In the genomic region with DNA sequence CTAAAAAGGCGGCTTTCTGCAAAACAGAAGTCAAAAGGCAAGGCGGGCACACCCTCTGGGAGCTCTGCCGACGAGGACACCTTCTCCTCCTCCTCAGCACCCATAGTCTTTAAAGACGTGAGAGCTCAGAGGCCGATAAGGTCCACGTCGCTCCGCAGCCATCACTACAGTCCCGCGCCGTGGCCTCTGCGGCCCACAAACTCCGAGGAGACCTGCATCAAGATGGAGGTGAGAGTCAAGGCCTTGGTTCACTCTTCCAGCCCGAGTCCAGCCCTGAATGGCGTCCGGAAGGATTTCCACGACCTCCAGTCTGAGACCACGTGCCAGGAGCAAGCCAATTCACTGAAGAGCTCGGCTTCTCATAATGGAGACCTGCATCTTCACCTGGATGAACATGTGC, we compare ENCODE assay signal across 28 cellular contexts.
"Had no signal": no experiment of that assay in that cellular context is flagged by ENCODE, and none has a peak within 500 bp of the region (broad histone marks: within the 10 kb centered on the region; RNA-seq: fewer than 3 reads in every experiment).

No MANE protein-coding gene starts in this region.

- DNase-seq: hypothalamus; immature natural killer cell; islet precursor cell; kidney glomerular epithelial cell; left colon; lower lobe of right lung; mammary epithelial cell; mesendoderm; naive thymus-derived CD4-positive, alpha-beta T cell; ovary; stimulated activated CD4-positive, alpha-beta T cell treated with anti-CD3 and anti-CD28 coated beads, Interleukin-12 subunit alpha, Interleukin-12 subunit beta, amount 100 ng/mL, for 4 hours; stimulated activated CD4-positive, alpha-beta T cell treated with anti-CD3 and anti-CD28 coated beads, Interleukin-15, amount 100 ng/mL, for 24 hours; stimulated activated CD4-positive, alpha-beta T cell treated with anti-CD3 and anti-CD28 coated beads, Interleukin-2, amount 100 ng/mL, for 24 hours; stimulated activated CD4-positive, alpha-beta T cell treated with anti-CD3 and anti-CD28 coated beads, Interleukin-4, amount 100 ng/mL, for 1 hour; stimulated activated naive CD4-positive, alpha-beta T cell; tibial artery; trophoblast cell; upper lobe of right lung had no signal

- H3K27me3 ChIP-seq: left lung, ovary, right atrium auricular region, suprapubic skin, tibial artery, upper lobe of right lung had no signal

- H3K36me3 Mint-ChIP-seq: natural killer cell treated with Interleukin-12 subunit alpha and Interleukin-12 subunit beta and Interleukin-15 and Interleukin-18, amount 100 ng/mL, for 72 hours had no signal

- H3K27ac Mint-ChIP-seq: immature natural killer cell; mesothelial cell of epicardium; naive thymus-derived CD4-positive, alpha-beta T cell; natural killer cell treated with Interleukin-12 subunit alpha and Interleukin-12 subunit beta and Interleukin-15 and Interleukin-18, amount 100 ng/mL, for 72 hours; progenitor cell of endocrine pancreas; stimulated activated naive CD8-positive, alpha-beta T cell treated with anti-CD3 and anti-CD28 coated beads, Interleukin-15, Interleukin-2, amounts not matched to agents 100 ng/mL and 50 ng/mL, for 24 hours had no signal

- H3K4me3 Mint-ChIP-seq: immature natural killer cell; mesothelial cell of epicardium; naive thymus-derived CD4-positive, alpha-beta T cell; natural killer cell treated with Interleukin-12 subunit alpha and Interleukin-12 subunit beta and Interleukin-15 and Interleukin-18, amount 100 ng/mL, for 72 hours; stimulated activated naive CD8-positive, alpha-beta T cell treated with anti-CD3 and anti-CD28 coated beads, Interleukin-15, Interleukin-2, amounts not matched to agents 100 ng/mL and 50 ng/mL, for 24 hours had no signal

- H3K27ac ChIP-seq: left lung, lower lobe of right lung, ovary, right atrium auricular region, skin epidermis, suprapubic skin, thoracic aorta, tibial artery, upper lobe of right lung had no signal

- H3K9me3 Mint-ChIP-seq: immature natural killer cell; natural killer cell treated with Interleukin-12 subunit alpha and Interleukin-12 subunit beta and Interleukin-15 and Interleukin-18, amount 100 ng/mL, for 72 hours; stimulated activated naive CD8-positive, alpha-beta T cell treated with anti-CD3 and anti-CD28 coated beads, Interleukin-15, Interleukin-2, amounts not matched to agents 100 ng/mL and 50 ng/mL, for 24 hours had no signal

- H3K27me3 Mint-ChIP-seq: natural killer cell treated with Interleukin-12 subunit alpha and Interleukin-12 subunit beta and Interleukin-15 and Interleukin-18, amount 100 ng/mL, for 72 hours; progenitor cell of endocrine pancreas; stimulated activated naive CD8-positive, alpha-beta T cell treated with anti-CD3 and anti-CD28 coated beads, Interleukin-15, Interleukin-2, amounts not matched to agents 100 ng/mL and 50 ng/mL, for 24 hours had no signal

- ATAC-seq: left colon; left lung; lower lobe of right lung; naive thymus-derived CD4-positive, alpha-beta T cell; natural killer cell treated with Interleukin-12 subunit alpha and Interleukin-12 subunit beta and Interleukin-15 and Interleukin-18, amount 100 ng/mL, for 72 hours; sciatic nerve; upper lobe of right lung had no signal

- H3K4me3 ChIP-seq: left lung, lower lobe of right lung, ovary, right atrium auricular region, skin epidermis, suprapubic skin, thoracic aorta, tibial artery, upper lobe of right lung had no signal

- H3K36me3 ChIP-seq: ovary had no signal

- H3K4me1 ChIP-seq: left lung, lower lobe of right lung, upper lobe of right lung had no signal

- H3K9me3 ChIP-seq: left lung, lower lobe of right lung, ovary, right atrium auricular region, suprapubic skin, thoracic aorta, tibial artery, upper lobe of right lung had no signal
